ENCODE assay signal across 9 cellular contexts in genomic region chrX:54452920-54453319, GRCh38. TPM values are rescaled to one million over a fixed set of nuclear protein-coding genes. Genes with fewer than 3 reads are reported as not detected.
A peak's percentile ranks its signal among the peaks of the same experiment; 100 is the strongest.
DNase-seq lines count a peak whose midpoint lies in the region; ATAC-seq and TF ChIP-seq lines count a peak whose summit lies in the region.
"Had no signal": no experiment of that assay in that cellular context is flagged by ENCODE, and none has a peak within 500 bp of the region (broad histone marks: within the 10 kb centered on the region; RNA-seq: fewer than 3 reads in every experiment).

No MANE protein-coding gene starts in this region.

- peaks cover 16% of the 10 kb centered on the region for H3K9me3 Mint-ChIP-seq in neural progenitor cell
- H3K9me3 Mint-ChIP-seq: effector memory CD8-positive, alpha-beta T cell had no signal

- H3K27ac ChIP-seq in brain microvascular endothelial cell (no peak overlapping the region), neural progenitor cell (no peak overlapping the region)

- peaks cover 4% of the 10 kb centered on the region for H3F3A ChIP-seq in neural progenitor cell (ENCODE audit: low read depth)

- DNase-seq in G401 (ENCODE audit: low spot score) (peak; percentile 2), NCI-H1694 (lab: John Stamatoyannopoulos, UW) (peak; percentile 20), brain microvascular endothelial cell (peak; percentile 14), neural progenitor cell (ENCODE audit: low spot score) (peak; percentile 57), DMS153 treated with DMSO at 0.1 percent for 48 hours (lab: John Stamatoyannopoulos, UW; ENCODE audit: unreplicated experiment) (no peak)
- DNase-seq: activated T-cell treated with anti-CD3 and anti-CD28 coated beads for 4 hours; effector memory CD8-positive, alpha-beta T cell had no signal

- no peak overlapping the region for H3K4me3 Mint-ChIP-seq in neural progenitor cell
- H3K4me3 Mint-ChIP-seq: effector memory CD8-positive, alpha-beta T cell had no signal

- H3K4me3 ChIP-seq in brain microvascular endothelial cell (ENCODE audit: low read depth, low read length) (no peak overlapping the region), neural progenitor cell (no peak overlapping the region)

- H3K4me1 ChIP-seq in neural progenitor cell: no peaks in the 10 kb centered on the region

- TF ChIP-seq CTCF in brain microvascular endothelial cell (IDR thresholded peaks at IDR 0.05; ENCODE audit: low read depth, low read length, missing control alignments) (peak; percentile 67), neural progenitor cell (IDR thresholded peaks at IDR 0.05) (peak; percentile 44)

- no peak overlapping the region for H2AFZ ChIP-seq in neural progenitor cell (replicated peaks)

- peaks cover 2% of the 10 kb centered on the region for H3K4me1 Mint-ChIP-seq in neural progenitor cell

- no peak for ATAC-seq in HG03342 (IDR thresholded peaks at IDR 0.05; ENCODE audit: unreplicated experiment)
- ATAC-seq in HG03139 (IDR thresholded peaks at IDR 0.05; ENCODE audit: unreplicated experiment): no peak
- ATAC-seq: effector memory CD8-positive, alpha-beta T cell had no signal

- no peaks in the 10 kb centered on the region for H3K79me2 ChIP-seq in neural progenitor cell (ENCODE audit: low read depth)

- H3K27me3 Mint-ChIP-seq in neural progenitor cell (ENCODE audit: insufficient read depth, low read depth): peaks cover 6% of the 10 kb centered on the region
- H3K27me3 Mint-ChIP-seq: effector memory CD8-positive, alpha-beta T cell had no signal

- H3K27me3 ChIP-seq in brain microvascular endothelial cell (replicated peaks): no peaks in the 10 kb centered on the region
- H3K27me3 ChIP-seq in neural progenitor cell: no peaks in the 10 kb centered on the region

- H3K9ac ChIP-seq in neural progenitor cell: no peak overlapping the region

- no peak overlapping the region for H3K27ac Mint-ChIP-seq in neural progenitor cell
- H3K27ac Mint-ChIP-seq: effector memory CD8-positive, alpha-beta T cell had no signal

- no peak overlapping the region for H3K4me2 ChIP-seq in neural progenitor cell

- H3K36me3 ChIP-seq in brain microvascular endothelial cell (replicated peaks) (no peaks in the 10 kb centered on the region), neural progenitor cell (no peaks in the 10 kb centered on the region)

- H3K9me3 ChIP-seq in neural progenitor cell (ENCODE audit: low read depth): no peaks in the 10 kb centered on the region

- in situ Hi-C loops in G401 (cut with HindIII; ENCODE audit: low sequenced_read_pairs) (no loop called here), brain microvascular endothelial cell (cut with HindIII; ENCODE audit: low pct_ligation_motif_present, low sequenced_read_pairs) (no loop called here)

- peaks cover 7% of the 10 kb centered on the region for H3K36me3 Mint-ChIP-seq in neural progenitor cell

- no peaks in the 10 kb centered on the region for H4K20me1 ChIP-seq in neural progenitor cell (ENCODE audit: low read depth)

RNA-seq across cellular contexts. Expression of gene TSR2, which starts 12.7 kb away (rescaled TPM):
- 30.9 and 38.0 TPM in 2 replicates for total RNA-seq in G401 (2014; rRNA removed; shearing (Covaris generic))
- 13.3 and 15.8 TPM in 2 replicates for total RNA-seq in neural progenitor cell (ENCODE audit: low replicate concordance)

RNA-seq across cellular contexts. Expression of gene FGD1, which starts 43.1 kb away (rescaled TPM):
- total RNA-seq in G401 (2014; rRNA removed; shearing (Covaris generic)): 20.2 and 31.5 TPM in 2 replicates
- 8.8 and 16.4 TPM in 2 replicates for total RNA-seq in neural progenitor cell (ENCODE audit: low replicate concordance)
